In genomic region chr2:121343191-121343590, GRCh38 we compare ENCODE assay signal across 18 cellular contexts. TPM values are rescaled to one million over a fixed set of nuclear protein-coding genes. Genes with fewer than 3 reads are reported as not detected.
DNase-seq lines count a peak whose midpoint lies in the region; TF ChIP-seq lines count a peak whose summit lies in the region.
"Had no signal": no experiment of that assay in that cellular context is flagged by ENCODE, and none has a peak within 500 bp of the region (broad histone marks: within the 10 kb centered on the region; RNA-seq: fewer than 3 reads in every experiment).

No MANE protein-coding gene starts in this region.

- H3K27ac ChIP-seq in mammary epithelial cell (ENCODE audit: insufficient read depth, low read depth, low read length), result no peak overlapping the region
- H3K27ac ChIP-seq: PC-9, SK-N-MC had no signal

- H3K4me1 ChIP-seq in mammary epithelial cell (ENCODE audit: insufficient read depth, low read length), result peaks cover 8% of the 10 kb centered on the region
- H3K4me1 ChIP-seq: HAP-1 had no signal

- BruUV-seq in mammary epithelial cell (replicated peaks; lab: Mats Ljungman, UMichigan), result no TSS peak
- no TSS peak for BruUV-seq in MCF 10A (replicated peaks; lab: Mats Ljungman, UMichigan)

- no peak overlapping the region for H3K9ac ChIP-seq in mammary epithelial cell (ENCODE audit: insufficient read depth, low read length)

- DNase-seq in mammary epithelial cell (peak; percentile 27), MCF 10A (ENCODE audit: unreplicated experiment) (no peak), NCI-H2029 treated with DMSO at 0.1 percent for 48 hours (lab: John Stamatoyannopoulos, UW) (peak; percentile 18), dermis blood vessel endothelial cell (peak; percentile 16), head of caudate nucleus (no peak), SHP77 treated with DMSO at 0.1 percent for 48 hours (lab: John Stamatoyannopoulos, UW) (no peak)
- DNase-seq in activated CD4-positive, CD25-positive, alpha-beta regulatory T cell (lab: John Stamatoyannopoulos, UW), result no peak
- DNase-seq: IMR-90, Kasumi-1, MV-4-11, NCI-H1417 treated with DMSO at 0.1 percent for 48 hours, NCI-H2171, NCI-H526, PC-9, T-helper 1 cell had no signal

- H4K20me1 ChIP-seq in mammary epithelial cell (ENCODE audit: insufficient read depth, low read length), result peaks cover 3% of the 10 kb centered on the region

- H3K79me2 ChIP-seq in mammary epithelial cell (ENCODE audit: insufficient read depth, low read length), result no peaks in the 10 kb centered on the region

- H2AFZ ChIP-seq in mammary epithelial cell (ENCODE audit: low read depth, low read length), result no peak overlapping the region
- H2AFZ ChIP-seq: PC-9 had no signal

- CTCF ChIA-PET in mammary epithelial cell (lab: Charles Lee; ENCODE audit: low non-redundant PET), result no interaction called here
- CTCF ChIA-PET in MCF 10A (lab: Yijun Ruan, JAX), result interaction anchor here (1.2 to 2.8 kb wide), 2 partner anchors 13 to 263 kb away, joined by 3 to 17 read pairs; no protein-coding TSS in a partner anchor

- POLR2A ChIA-PET in MCF 10A (lab: Yijun Ruan, JAX), result interaction anchor here (0.8 kb wide), 1 partner anchor 18 kb away, joined by 3 read pairs; no protein-coding TSS in a partner anchor

- peaks cover 15% of the 10 kb centered on the region for H3K4me1 Mint-ChIP-seq in MCF 10A (ENCODE audit: insufficient read depth, unreplicated experiment)

- H3K27ac Mint-ChIP-seq in MCF 10A (ENCODE audit: low read depth, unreplicated experiment), result no peak overlapping the region

- dilution Hi-C loops in mammary epithelial cell (cut with HindIII; ENCODE audit: low sequenced_read_pairs), result no loop called here

- no peak overlapping the region for H3K4me3 Mint-ChIP-seq in MCF 10A (ENCODE audit: unreplicated experiment)

- no peaks in the 10 kb centered on the region for H3K9me3 ChIP-seq in mammary epithelial cell (replicated peaks; ENCODE audit: insufficient read depth, low read length)
- H3K9me3 ChIP-seq: HAP-1 had no signal

- peaks cover 25% of the 10 kb centered on the region for H3K36me3 ChIP-seq in mammary epithelial cell (ENCODE audit: insufficient read depth, low read length)

- intact Hi-C loops in mammary epithelial cell (cut with micrococcal nuclease), result no loop called here
- intact Hi-C loops in MCF 10A (cut with micrococcal nuclease), result no loop called here
- intact Hi-C loops in head of caudate nucleus (cut with DNase I), result no loop called here

- H3K4me3 ChIP-seq in mammary epithelial cell (replicated peaks in 1 of 3; ENCODE audit: insufficient read depth in 1 of 3, low read depth in 2 of 3, low read length in 3 of 3), result no peak overlapping the region
- H3K4me3 ChIP-seq: HAP-1, PC-9, SK-N-MC had no signal

- in situ Hi-C loops in mammary epithelial cell (cut with MboI; ENCODE audit: low sequenced_read_pairs in 2 of 2), result loop anchor here in 1 of 2 donors (25.0 kb wide), 1 partner anchor 631 kb away; no protein-coding TSS in a partner anchor

- H3K27me3 Mint-ChIP-seq in MCF 10A (ENCODE audit: insufficient read depth, unreplicated experiment), result no peaks in the 10 kb centered on the region

- TF ChIP-seq CTCF in mammary epithelial cell (conservative IDR thresholded peaks at IDR 0.05 in 1 of 2, IDR thresholded peaks at IDR 0.05 in 1 of 2; ENCODE audit: extremely low read depth in 1 of 2, insufficient read depth in 1 of 2, low read depth in 1 of 2, low read length in 2 of 2) (no peak), MCF 10A (IDR thresholded peaks at IDR 0.05; ENCODE audit: unreplicated experiment) (no peak)

- WGBS in mammary epithelial cell (ENCODE audit: low coverage, missing lambda C conversion rate), result 57% methylated on average over 2 of the region's 2 CpGs

- no peak overlapping the region for H3K4me2 ChIP-seq in mammary epithelial cell (ENCODE audit: insufficient read depth, low read depth, low read length)
- H3K4me2 ChIP-seq: PC-9 had no signal

- H3K36me3 Mint-ChIP-seq in MCF 10A (ENCODE audit: insufficient read depth, unreplicated experiment), result peaks cover 90% of the 10 kb centered on the region

- no peaks in the 10 kb centered on the region for H3K27me3 ChIP-seq in mammary epithelial cell (ENCODE audit: insufficient read depth, low read length)

- no peaks in the 10 kb centered on the region for H3K9me3 Mint-ChIP-seq in MCF 10A (ENCODE audit: unreplicated experiment)

RNA-seq across cellular contexts. Expression of gene TFCP2L1, which starts 58.2 kb away (rescaled TPM):
- 100 to 1,000 TPM in 1 of 2 donors, 10 to 100 TPM in 1; 50.5 to 174 TPM for total RNA-seq in mammary epithelial cell
- polyA plus RNA-seq in mammary epithelial cell, result 62.2 TPM
- 543 TPM for polyA minus RNA-seq in mammary epithelial cell
- 22.6 and 24.3 TPM in 2 replicates for total RNA-seq in MCF 10A (2022)
- total RNA-seq in dermis blood vessel endothelial cell, result 0.28 and 0.51 TPM in 2 replicates
- total RNA-seq: IMR-90 had no signal
- polyA plus RNA-seq: AG04450, IMR-90 had no signal

Comparison
In these comparisons a context has a peak if more than half of its experiments do, and no peak if none do; other contexts are left out.
1. DNase-seq: peak in mammary epithelial cell (single experiment), NCI-H2029 treated with DMSO at 0.1 percent for 48 hours (single experiment) and dermis blood vessel endothelial cell (single experiment); none in MCF 10A (single experiment), head of caudate nucleus (0 of 42), activated CD4-positive, CD25-positive, alpha-beta regulatory T cell (0 of 4) and SHP77 treated with DMSO at 0.1 percent for 48 hours (single experiment).
2. RNA of gene TFCP2L1, which starts 58.2 kb away (total RNA-seq): 50.5 to 174 TPM in mammary epithelial cell and 22.6 to 24.3 TPM in MCF 10A; 0.28 to 0.51 TPM in dermis blood vessel endothelial cell; every median in the first group is over 10 times any median in the second.